ENCODE assay signal across 34 cellular contexts in genomic region chr10:7282457-7282856, GRCh38.
"Had no signal": no experiment of that assay in that cellular context is flagged by ENCODE, and none has a peak within 500 bp of the region (broad histone marks: within the 10 kb centered on the region; RNA-seq: fewer than 3 reads in every experiment).

No MANE protein-coding gene starts in this region.

- H3K9me3 ChIP-seq: adrenal gland, body of pancreas, breast epithelium had no signal

- H3K9me3 Mint-ChIP-seq: activated B cell treated with CpG ODN at 0.5 μM for 24 hours; activated CD4-positive, alpha-beta memory T cell treated with anti-CD3 and anti-CD28 coated beads, Interleukin-2, amount 10 ng/mL, durations not matched to agents 7 days and 5 days; activated CD4-positive, alpha-beta T cell treated with anti-CD3 and anti-CD28 coated beads, Interleukin-2, amount 10 ng/mL, durations not matched to agents 7 days and 5 days; activated naive CD4-positive, alpha-beta T cell treated with anti-CD3 and anti-CD28 coated beads for 36 hours; activated naive CD8-positive, alpha-beta T cell treated with anti-CD3 and anti-CD28 coated beads for 36 hours; activated T-cell treated with anti-CD3 and anti-CD28 coated beads, Interleukin-2, amount 50 U/mL, for 24 hours; activated T-helper 2 cell treated with anti-CD3 and anti-CD28 coated beads, Interferon-gamma antibody, Interleukin-2, Interleukin-4, amounts not matched to agents 10 μg/mL and 5 μg/mL and 100 μg/mL, durations not matched to agents 14 hours and 24 hours and 36 hours; T-helper 1 cell treated with Interleukin-12 subunit alpha and Interleukin-12 subunit beta and Interleukin-4 antibody, amounts not matched to agents 30 μg/mL and 1 μg/mL, for 36 hours; T-helper 2 cell treated with Interferon-gamma antibody and Interleukin-4, amounts not matched to agents 5 μg/mL and 100 μg/mL, for 36 hours had no signal

- H3K4me1 ChIP-seq: adrenal gland, body of pancreas, breast epithelium had no signal

- H3K27ac Mint-ChIP-seq: activated B cell treated with CpG ODN at 0.5 μM for 24 hours; activated CD4-positive, alpha-beta memory T cell treated with anti-CD3 and anti-CD28 coated beads, Interleukin-2, amount 10 ng/mL, durations not matched to agents 7 days and 5 days; activated CD4-positive, alpha-beta T cell treated with anti-CD3 and anti-CD28 coated beads for 36 hours; activated CD4-positive, alpha-beta T cell treated with anti-CD3 and anti-CD28 coated beads, Interleukin-2, amount 10 ng/mL, durations not matched to agents 7 days and 5 days; activated CD8-positive, alpha-beta memory T cell treated with anti-CD3 and anti-CD28 coated beads, Interleukin-2, amount 10 ng/mL, durations not matched to agents 7 days and 5 days; activated naive CD4-positive, alpha-beta T cell treated with anti-CD3 and anti-CD28 coated beads for 36 hours; activated naive CD8-positive, alpha-beta T cell treated with anti-CD3 and anti-CD28 coated beads for 36 hours; activated T-helper 2 cell treated with anti-CD3 and anti-CD28 coated beads, Interferon-gamma antibody, Interleukin-2, Interleukin-4, amounts not matched to agents 10 μg/mL and 5 μg/mL and 100 μg/mL, durations not matched to agents 14 hours and 24 hours and 36 hours; T-helper 1 cell treated with Interleukin-12 subunit alpha and Interleukin-12 subunit beta and Interleukin-4 antibody, amounts not matched to agents 30 μg/mL and 1 μg/mL, for 36 hours; T-helper 2 cell treated with Interferon-gamma antibody and Interleukin-4, amounts not matched to agents 5 μg/mL and 100 μg/mL, for 36 hours had no signal

- H3K36me3 ChIP-seq: adrenal gland, brain microvascular endothelial cell, breast epithelium had no signal

- H3K27me3 ChIP-seq: adrenal gland, body of pancreas, brain microvascular endothelial cell, breast epithelium had no signal

- DNase-seq: activated B cell treated with CpG ODN at 0.5 μM for 24 hours; activated CD4-positive, alpha-beta memory T cell treated with anti-CD3 and anti-CD28 coated beads, Interleukin-2, amount 10 ng/mL, durations not matched to agents 7 days and 5 days; activated CD4-positive, alpha-beta T cell treated with anti-CD3 and anti-CD28 coated beads for 1 hour; activated CD4-positive, alpha-beta T cell treated with anti-CD3 and anti-CD28 coated beads for 36 hours; activated CD4-positive, alpha-beta T cell treated with anti-CD3 and anti-CD28 coated beads for 48 hours; activated CD4-positive, alpha-beta T cell treated with anti-CD3 and anti-CD28 coated beads, Interleukin-2, amount 10 ng/mL, durations not matched to agents 7 days and 5 days; activated CD4-positive, alpha-beta T cell treated with anti-CD3 and anti-CD28 coated beads, Interleukin-2, amount 50 U/mL, for 48 hours; activated CD8-positive, alpha-beta memory T cell treated with anti-CD3 and anti-CD28 coated beads for 24 hours; activated CD8-positive, alpha-beta memory T cell treated with anti-CD3 and anti-CD28 coated beads, Interleukin-2, amount 10 ng/mL, durations not matched to agents 7 days and 5 days; activated CD8-positive, alpha-beta memory T cell treated with anti-CD3 and anti-CD28 coated beads, Interleukin-2, amount 50 U/mL, for 48 hours; activated CD8-positive, alpha-beta T cell treated with anti-CD3 and anti-CD28 coated beads, Interleukin-2, amount 10 ng/mL, durations not matched to agents 7 days and 5 days; activated effector memory CD4-positive, alpha-beta T cell treated with Interleukin-2 at 50 U/mL for 16 hours; activated gamma-delta T cell treated with Interleukin-2 at 50 U/mL for 16 hours; activated naive CD4-positive, alpha-beta T cell; activated naive CD4-positive, alpha-beta T cell treated with anti-CD3 and anti-CD28 coated beads for 36 hours; activated naive CD4-positive, alpha-beta T cell treated with anti-CD3 and anti-CD28 coated beads, Interleukin-2, amount 50 U/mL, for 16 hours; activated naive CD8-positive, alpha-beta T cell treated with anti-CD3 and anti-CD28 coated beads for 36 hours; activated T-cell treated with anti-CD3 and anti-CD28 coated beads, Interleukin-2, amount 50 U/mL, for 24 hours; activated T-cell treated with anti-CD3 and anti-CD28 coated beads, Interleukin-2, amount 50 U/mL, for 48 hours; adrenal gland; amniotic stem cell; aorta; body of pancreas; brain microvascular endothelial cell; central memory CD4-positive, alpha-beta T cell; T-helper 1 cell; T-helper 2 cell; T-helper 9 cell had no signal

- H3K27me3 Mint-ChIP-seq: activated B cell treated with CpG ODN at 0.5 μM for 24 hours; activated CD4-positive, alpha-beta memory T cell treated with anti-CD3 and anti-CD28 coated beads, Interleukin-2, amount 10 ng/mL, durations not matched to agents 7 days and 5 days; activated CD4-positive, alpha-beta T cell treated with anti-CD3 and anti-CD28 coated beads for 36 hours; activated CD4-positive, alpha-beta T cell treated with anti-CD3 and anti-CD28 coated beads, Interleukin-2, amount 10 ng/mL, durations not matched to agents 7 days and 5 days; activated CD8-positive, alpha-beta memory T cell treated with anti-CD3 and anti-CD28 coated beads, Interleukin-2, amount 10 ng/mL, durations not matched to agents 7 days and 5 days; activated naive CD8-positive, alpha-beta T cell treated with anti-CD3 and anti-CD28 coated beads for 36 hours; activated T-cell treated with anti-CD3 and anti-CD28 coated beads, Interleukin-2, amount 50 U/mL, for 24 hours had no signal

- H3K4me3 ChIP-seq: adrenal gland, body of pancreas, breast epithelium had no signal

- H3K4me3 Mint-ChIP-seq: activated B cell treated with CpG ODN at 0.5 μM for 24 hours; activated CD4-positive, alpha-beta memory T cell treated with anti-CD3 and anti-CD28 coated beads, Interleukin-2, amount 10 ng/mL, durations not matched to agents 7 days and 5 days; activated CD4-positive, alpha-beta T cell treated with anti-CD3 and anti-CD28 coated beads for 36 hours; activated CD4-positive, alpha-beta T cell treated with anti-CD3 and anti-CD28 coated beads, Interleukin-2, amount 10 ng/mL, durations not matched to agents 7 days and 5 days; activated CD8-positive, alpha-beta memory T cell treated with anti-CD3 and anti-CD28 coated beads, Interleukin-2, amount 10 ng/mL, durations not matched to agents 7 days and 5 days; activated CD8-positive, alpha-beta T cell treated with anti-CD3 and anti-CD28 coated beads, Interleukin-2, amount 10 ng/mL, durations not matched to agents 7 days and 5 days; activated naive CD4-positive, alpha-beta T cell treated with anti-CD3 and anti-CD28 coated beads for 36 hours; activated naive CD8-positive, alpha-beta T cell treated with anti-CD3 and anti-CD28 coated beads for 36 hours; activated T-cell treated with anti-CD3 and anti-CD28 coated beads, Interleukin-2, amount 50 U/mL, for 24 hours; T-helper 1 cell treated with Interleukin-12 subunit alpha and Interleukin-12 subunit beta and Interleukin-4 antibody, amounts not matched to agents 30 μg/mL and 1 μg/mL, for 36 hours; T-helper 2 cell treated with Interferon-gamma antibody and Interleukin-4, amounts not matched to agents 5 μg/mL and 100 μg/mL, for 36 hours had no signal

- FAIRE-seq: astrocyte, TTC549 had no signal
